Comparison of ENCODE assay signal across 19 cellular contexts in the genomic region with DNA sequence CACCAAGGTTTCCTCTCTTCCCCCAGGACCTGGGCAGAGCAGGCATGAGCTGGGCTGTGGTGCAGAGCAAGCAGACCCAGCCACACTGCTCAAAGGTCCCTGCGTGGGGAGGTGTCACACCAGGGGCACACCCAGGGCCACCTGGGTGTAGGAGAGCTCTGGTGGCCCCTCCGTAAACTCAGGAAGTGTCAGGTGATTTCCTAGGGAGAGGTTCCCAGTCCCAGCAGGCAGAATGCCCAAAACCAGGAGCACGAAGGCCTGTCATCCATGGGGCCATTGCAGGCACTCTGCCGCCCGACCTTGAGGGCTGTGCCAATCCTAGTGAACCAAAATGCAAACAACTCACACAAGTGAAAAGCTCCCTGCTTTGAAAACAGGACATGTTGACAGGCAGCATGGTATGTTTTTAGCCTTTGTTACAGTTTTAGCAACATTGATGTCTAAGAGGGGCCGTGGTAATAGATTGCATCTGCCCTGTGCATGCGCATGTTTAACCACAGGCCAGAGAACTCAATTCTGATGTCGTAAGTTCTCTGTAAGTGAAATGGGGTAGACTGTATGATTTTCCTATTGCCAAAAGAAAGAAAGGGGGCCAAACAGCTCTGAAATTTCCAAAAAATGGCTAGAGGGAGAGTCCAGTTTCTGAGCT. TPM values are rescaled to one million over a fixed set of nuclear protein-coding genes. Genes with fewer than 3 reads are reported as not detected.
DNase-seq lines count a peak whose midpoint lies in the region; ATAC-seq and TF ChIP-seq lines count a peak whose summit lies in the region.
"Had no signal": no experiment of that assay in that cellular context is flagged by ENCODE, and none has a peak within 500 bp of the region (broad histone marks: within the 10 kb centered on the region; RNA-seq: fewer than 3 reads in every experiment).

No MANE protein-coding gene starts in this region.

- H2AK9ac ChIP-seq in IMR-90 (replicated peaks; ENCODE audit: low read depth, low read length, poor library complexity), result no peak overlapping the region

- TF ChIP-seq RAD21 in IMR-90 (IDR thresholded peaks at IDR 0.05; ENCODE audit: low read length), result no peak

- no peaks in the 10 kb centered on the region for H3F3A ChIP-seq in GM23248 (ENCODE audit: insufficient read depth)

- in situ Hi-C loops in IMR-90 (cut with MboI; ENCODE audit: low sequenced_read_pairs) (no loop called here), GM23248 (cut with MboI) (no loop called here)

- H3K36me3 ChIP-seq in IMR-90 (ENCODE audit: control insufficient read depth, insufficient read depth, low read length), result peaks cover 2% of the 10 kb centered on the region; the same call in 1 of the 2 replicates
- H3K36me3 ChIP-seq in body of pancreas (replicated peaks in 1 of 2; ENCODE audit: insufficient read depth in 1 of 2, low read depth in 2 of 2), result peaks cover 0 to 5% of the 10 kb centered on the region in 2 donors
- peaks cover 8 to 33% of the 10 kb centered on the region in 2 experiments for H3K36me3 ChIP-seq in mesenchymal stem cell (ENCODE audit: control insufficient read depth in 1 of 2, insufficient read depth in 2 of 2, low read depth in 1 of 2, low read length in 2 of 2)
- H3K36me3 ChIP-seq in GM23248 (ENCODE audit: low read depth), result no peaks in the 10 kb centered on the region
- H3K36me3 ChIP-seq in vagina, result no peaks in the 10 kb centered on the region
- H3K36me3 ChIP-seq: gastrocnemius medialis, WERI-Rb-1 had no signal

- H2BK120ac ChIP-seq in IMR-90 (ENCODE audit: low read depth, low read length) (no peak overlapping the region), mesenchymal stem cell (ENCODE audit: low read depth, low read length) (no peak overlapping the region)

- no peak overlapping the region for H3K4ac ChIP-seq in IMR-90 (ENCODE audit: low read depth, low read length)
- no peak overlapping the region for H3K4ac ChIP-seq in mesenchymal stem cell (ENCODE audit: low read depth in 1 of 2, low read length in 2 of 2)

- CTCF ChIA-PET in IMR-90 (lab: Yijun Ruan, JAX), result no interaction called here

- WGBS in IMR-90 (ENCODE audit: extremely low coverage in 2 of 2, insufficient read length in 1 of 2), 2 experiments, result 94% methylated on average over 2 of the region's 8 CpGs; no CpG with 5 or more reads in 1 of the 2 experiments
- 36 to 42% methylated on average over 6 to 8 of the region's 8 CpGs for WGBS in body of pancreas, 2 donors
- 82% methylated on average over 8 of the region's 8 CpGs for WGBS in mesenchymal stem cell
- WGBS in GM23248 (ENCODE audit: low coverage in 1 of 2, low lambda C conversion rate in 2 of 2, missing lambda C conversion rate in 2 of 2), 2 experiments, result 94 to 95% methylated on average over 8 of the region's 8 CpGs

- no peaks in the 10 kb centered on the region for H3K9me2 ChIP-seq in GM23248 (ENCODE audit: insufficient read depth)

- DNase-seq in 8988T (peak; percentile 36), IMR-90 (no peak), body of pancreas (peak; percentile 74 to 90 (median 83)), mesenchymal stem cell (peak; percentile 40), GM23248 (no peak), vagina (ENCODE audit: extremely low spot score in 2 of 2) (no peak)
- DNase-seq: gastrocnemius medialis, H9, NCI-H1105, NCI-H69, nephron progenitor cell, retina, RPMI8226, T-helper 1 cell, WERI-Rb-1 had no signal

- no peak overlapping the region for H3K56ac ChIP-seq in IMR-90 (ENCODE audit: extremely low read depth, insufficient read depth, low read length)

- H3K27me3 ChIP-seq in IMR-90 (ENCODE audit: control insufficient read depth, insufficient read depth, low read length), result peaks cover 14% of the 10 kb centered on the region
- H3K27me3 ChIP-seq in body of pancreas, result no peaks in the 10 kb centered on the region
- H3K27me3 ChIP-seq in mesenchymal stem cell (ENCODE audit: control insufficient read depth in 1 of 2, insufficient read depth in 1 of 2, low read length in 2 of 2), result peaks cover 23 to 31% of the 10 kb centered on the region in 2 experiments
- peaks cover 3% of the 10 kb centered on the region for H3K27me3 ChIP-seq in GM23248 (replicated peaks; ENCODE audit: insufficient read depth)
- no peaks in the 10 kb centered on the region for H3K27me3 ChIP-seq in vagina

- H3K14ac ChIP-seq in IMR-90 (replicated peaks; ENCODE audit: low read depth, low read length), result 0 out of 2 replicates have a peak overlapping the region, but pooled peaks have one; percentile 29
- no peak overlapping the region for H3K14ac ChIP-seq in mesenchymal stem cell (ENCODE audit: low read length in 2 of 2)

- dilution Hi-C loops in IMR-90 (cut with HindIII; ENCODE audit: low sequenced_read_pairs, unreplicated experiment), result no loop called here

- ATAC-seq in IMR-90 (ENCODE audit: low read depth) (no peak), body of pancreas (peak; percentile 69), GM19328 (IDR thresholded peaks at IDR 0.05; ENCODE audit: unreplicated experiment) (no peak), HG03280 (IDR thresholded peaks at IDR 0.05; ENCODE audit: unreplicated experiment) (no peak)
- ATAC-seq: gastrocnemius medialis, GM12878 had no signal

- H3K9ac ChIP-seq in IMR-90 (ENCODE audit: low read depth, low read length) (no peak overlapping the region), mesenchymal stem cell (ENCODE audit: low read length) (no peak overlapping the region), GM23248 (no peak overlapping the region)

- H3K18ac ChIP-seq in IMR-90 (ENCODE audit: low read depth, low read length) (no peak overlapping the region), mesenchymal stem cell (ENCODE audit: low read depth in 1 of 2, low read length in 2 of 2) (no peak overlapping the region)

- H3K9me1 ChIP-seq in IMR-90 (ENCODE audit: insufficient read depth, low read length), result no peaks in the 10 kb centered on the region

- H2BK20ac ChIP-seq in IMR-90 (ENCODE audit: low read depth, low read length), result no peak overlapping the region

- no peaks in the 10 kb centered on the region for H3K79me2 ChIP-seq in GM23248 (ENCODE audit: insufficient read depth)

- H3K4me2 ChIP-seq in IMR-90 (ENCODE audit: low read depth, low read length) (no peak overlapping the region), mesenchymal stem cell (ENCODE audit: low read length, poor library complexity, severe bottlenecking) (no peak overlapping the region), GM23248 (ENCODE audit: unreplicated experiment) (no peak overlapping the region)

- TF ChIP-seq POLR2A in IMR-90 (IDR thresholded peaks at IDR 0.05; ENCODE audit: low read depth, low read length) (no peak), body of pancreas (IDR thresholded peaks at IDR 0.05) (peak in 1 of 3 donors; percentile 4), vagina (IDR thresholded peaks at IDR 0.05) (no peak)

- H4K91ac ChIP-seq in IMR-90 (ENCODE audit: insufficient read depth, low read depth, low read length) (no peak overlapping the region), mesenchymal stem cell (ENCODE audit: low read length) (peak overlapping the region; percentile 43)

- no peak overlapping the region for H2BK5ac ChIP-seq in IMR-90 (ENCODE audit: low read depth, low read length, poor library complexity, severe bottlenecking)
- H2BK5ac ChIP-seq in mesenchymal stem cell (ENCODE audit: low read depth, low read length, poor library complexity, severe bottlenecking), result no peak overlapping the region

- no peak overlapping the region for H3K4me3 ChIP-seq in IMR-90 (ENCODE audit: insufficient read depth, low read depth, low read length)
- H3K4me3 ChIP-seq in body of pancreas, result no peak overlapping the region
- no peak overlapping the region for H3K4me3 ChIP-seq in mesenchymal stem cell (ENCODE audit: insufficient read depth in 1 of 2, low read depth in 1 of 2, low read length in 2 of 2)
- no peak overlapping the region for H3K4me3 ChIP-seq in GM23248
- no peak overlapping the region for H3K4me3 ChIP-seq in vagina
- H3K4me3 ChIP-seq: gastrocnemius medialis, GM12878, lung had no signal

- POLR2A ChIA-PET in IMR-90 (lab: Charles Lee; ENCODE audit: unreplicated experiment), result no interaction called here

- H3K79me1 ChIP-seq in IMR-90 (ENCODE audit: low read depth in 1 of 2, low read length in 2 of 2) (no peaks in the 10 kb centered on the region), mesenchymal stem cell (replicated peaks; ENCODE audit: low read length, poor library complexity, severe bottlenecking) (no peaks in the 10 kb centered on the region)

- H4K8ac ChIP-seq in IMR-90 (ENCODE audit: low read depth in 2 of 2, low read length in 2 of 2), result no peak overlapping the region
- no peak overlapping the region for H4K8ac ChIP-seq in mesenchymal stem cell (ENCODE audit: low read length)

- no peaks in the 10 kb centered on the region for H4K20me1 ChIP-seq in IMR-90 (ENCODE audit: insufficient read depth, low read length)
- H4K20me1 ChIP-seq in GM23248 (ENCODE audit: insufficient read depth), result no peaks in the 10 kb centered on the region

- BruUV-seq in IMR-90 (replicated peaks; lab: Mats Ljungman, UMichigan), result no TSS peak

- H3K9me3 ChIP-seq in IMR-90 (ENCODE audit: control insufficient read depth, insufficient read depth, low read length) (no peaks in the 10 kb centered on the region), body of pancreas (no peaks in the 10 kb centered on the region), mesenchymal stem cell (ENCODE audit: control insufficient read depth, low read length) (no peaks in the 10 kb centered on the region), GM23248 (ENCODE audit: low read depth) (no peaks in the 10 kb centered on the region), vagina (no peaks in the 10 kb centered on the region)
- H3K9me3 ChIP-seq: gastrocnemius medialis had no signal

- peak overlapping the region; percentile 58 for H2AFZ ChIP-seq in IMR-90 (replicated peaks; ENCODE audit: low read length, poor library complexity)
- no peak overlapping the region for H2AFZ ChIP-seq in mesenchymal stem cell (ENCODE audit: low read depth, low read length)
- H2AFZ ChIP-seq in GM23248, result no peak overlapping the region

- H2BK12ac ChIP-seq in mesenchymal stem cell (ENCODE audit: low read length in 2 of 2), result no peak overlapping the region

- H3K27ac ChIP-seq in IMR-90 (ENCODE audit: insufficient read depth, low read length), result no peak overlapping the region
- peak overlapping the region; percentile 28 to 64 (median 52) for H3K27ac ChIP-seq in body of pancreas
- no peak overlapping the region for H3K27ac ChIP-seq in mesenchymal stem cell (ENCODE audit: low read length, poor library complexity, severe bottlenecking)
- no peak overlapping the region for H3K27ac ChIP-seq in GM23248
- no peak overlapping the region for H3K27ac ChIP-seq in vagina
- H3K27ac ChIP-seq: gastrocnemius medialis, WERI-Rb-1 had no signal

- TF ChIP-seq CTCF in IMR-90 (conservative IDR thresholded peaks at IDR 0.05; ENCODE audit: low read depth, low read length) (no peak), body of pancreas (IDR thresholded peaks at IDR 0.05) (no peak), vagina (IDR thresholded peaks at IDR 0.05) (no peak)

- intact Hi-C loops in IMR-90 (cut with micrococcal nuclease) (no loop called here), body of pancreas (cut with DNase I) (no loop called here), vagina (cut with DNase I) (no loop called here)

- no peak overlapping the region for H2BK15ac ChIP-seq in IMR-90 (ENCODE audit: low read depth, low read length)
- no peak overlapping the region for H2BK15ac ChIP-seq in mesenchymal stem cell (ENCODE audit: low read depth, poor library complexity, severe bottlenecking)

- no peak overlapping the region for H4K5ac ChIP-seq in IMR-90 (ENCODE audit: low read depth, low read length)

- H3K23ac ChIP-seq in IMR-90 (ENCODE audit: low read depth, low read length) (no peak overlapping the region), mesenchymal stem cell (ENCODE audit: low read length in 2 of 2) (no peak overlapping the region)

- H2AK5ac ChIP-seq in IMR-90 (ENCODE audit: low read depth, low read length) (no peak overlapping the region), mesenchymal stem cell (ENCODE audit: low read length, severe bottlenecking) (no peak overlapping the region)

- no peaks in the 10 kb centered on the region for H3K4me1 ChIP-seq in IMR-90 (ENCODE audit: control insufficient read depth, insufficient read depth, low read length)
- H3K4me1 ChIP-seq in body of pancreas, result peaks cover 23% of the 10 kb centered on the region
- peaks cover 4% of the 10 kb centered on the region for H3K4me1 ChIP-seq in mesenchymal stem cell (ENCODE audit: control insufficient read depth, insufficient read depth, low read depth, low read length)
- no peaks in the 10 kb centered on the region for H3K4me1 ChIP-seq in GM23248 (ENCODE audit: insufficient read depth)
- H3K4me1 ChIP-seq in vagina, result peaks cover 20% of the 10 kb centered on the region
- H3K4me1 ChIP-seq: gastrocnemius medialis had no signal

RNA-seq across cellular contexts. Expression of gene CIBAR2, which starts 21.3 kb away (rescaled TPM):
- 0.18 TPM in 1 of 2 replicates, not detected in the other for total RNA-seq in IMR-90 (2012; rRNA removed)
- polyA plus RNA-seq in IMR-90 (2012; rRNA removed), result 0.16 and 0.24 TPM in 2 replicates
- not detected in 2 replicates for polyA plus RNA-seq in IMR-90 (2012; cell fraction: cytosol; rRNA removed)
- polyA plus RNA-seq in IMR-90 (2012; cell fraction: nucleus; rRNA removed; ENCODE audit: low replicate concordance), result 2.0 and 3.7 TPM in 2 replicates
- not detected for total RNA-seq in body of pancreas
- 0.03 TPM for polyA plus RNA-seq in mesenchymal stem cell (2013, experiment 1 of 2)
- polyA plus RNA-seq in mesenchymal stem cell (2013, experiment 2 of 2), result 0.07 TPM
- not detected in 2 replicates for total RNA-seq in GM23248 (2014; rRNA removed; shearing (Covaris generic))
- polyA plus RNA-seq in GM23248 (2016; fragmentation: Nextera tagmentation; extraction: Ambion mirVana), result not detected in 2 replicates
- total RNA-seq in vagina, result not detected
- total RNA-seq: gastrocnemius medialis, GM12878, H9 had no signal

Comparison
In these comparisons a context has a peak if more than half of its experiments do, and no peak if none do; other contexts are left out.
1. DNase-seq: peak in 8988T (single experiment), body of pancreas (4 of 4) and mesenchymal stem cell (single experiment); none in IMR-90 (single experiment), GM23248 (single experiment) and vagina (0 of 2).
2. H3K27ac ChIP-seq: peak in body of pancreas (4 of 4); none in IMR-90 (single experiment), mesenchymal stem cell (single experiment), GM23248 (single experiment) and vagina (single experiment).